Comparison of ENCODE assay signal across 1 cellular context in genomic region chr3:43620953-43621405, GRCh38.
TF ChIP-seq lines count a peak whose summit lies in the region.

No MANE protein-coding gene starts in this region.

TF ChIP-seq in HepG2, 621 proteins besides CTCF, POLR2A, EP300 and RAD21 (continued from another document):
- TF ChIP-seq MTA3 (CRISPR knock-in tag; IDR thresholded peaks at IDR 0.05): no peak
- TF ChIP-seq ZNF781 (CRISPR knock-in tag; IDR thresholded peaks at IDR 0.05; ENCODE audit: borderline replicate concordance, not compliant biosample characterization): no peak
- TF ChIP-seq PPARG (CRISPR knock-in tag; conservative IDR thresholded peaks at IDR 0.05): no peak
